In the genomic region with DNA sequence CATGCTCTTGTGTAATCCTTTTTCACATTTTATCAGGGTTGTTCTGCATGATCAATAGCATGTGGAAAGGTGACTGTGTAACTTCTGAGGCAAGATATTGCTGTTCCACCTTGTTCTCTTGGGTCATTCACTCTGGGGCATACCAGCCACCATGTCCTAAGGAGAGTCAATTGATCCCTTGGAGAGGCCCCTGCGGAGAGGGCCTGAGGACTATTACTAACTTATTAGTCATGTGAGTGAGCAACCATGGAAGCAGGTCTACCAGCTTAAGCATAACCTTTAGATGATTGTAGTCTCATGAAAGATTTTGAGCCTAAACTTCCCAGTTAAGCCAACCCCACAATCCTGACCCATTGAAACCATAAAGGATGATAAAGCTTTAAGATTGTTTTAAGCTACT, we compare ENCODE assay signal across 32 cellular contexts. TPM values are rescaled to one million over a fixed set of nuclear protein-coding genes. Genes with fewer than 3 reads are reported as not detected.
"Had no signal": no experiment of that assay in that cellular context is flagged by ENCODE, and none has a peak within 500 bp of the region (broad histone marks: within the 10 kb centered on the region; RNA-seq: fewer than 3 reads in every experiment).

No MANE protein-coding gene starts in this region.

- H3K27me3 Mint-ChIP-seq: activated naive CD8-positive, alpha-beta T cell treated with anti-CD3 and anti-CD28 coated beads, Interleukin-2, amount 10 ng/mL, durations not matched to agents 7 days and 5 days had no signal

- ATAC-seq: activated CD8-positive, alpha-beta T cell treated with anti-CD3 and anti-CD28 coated beads, Interleukin-2, amount 10 ng/mL, durations not matched to agents 7 days and 5 days had no signal

- H3K36me3 Mint-ChIP-seq: activated naive CD4-positive, alpha-beta T cell treated with anti-CD3 and anti-CD28 coated beads, Interleukin-2, amount 50 U/mL, for 24 hours; activated naive CD8-positive, alpha-beta T cell treated with anti-CD3 and anti-CD28 coated beads, Interleukin-2, amount 10 ng/mL, durations not matched to agents 7 days and 5 days had no signal

- H3K36me3 ChIP-seq: ascending aorta, SJCRH30 had no signal

- H2AFZ ChIP-seq: PC-9 had no signal

- H3K9ac ChIP-seq: KMS-11 had no signal

- H3K9me3 ChIP-seq: SJCRH30 had no signal

- H3K27me3 ChIP-seq: ascending aorta, SJCRH30 had no signal

- H3K4me1 Mint-ChIP-seq: activated CD4-positive, alpha-beta T cell treated with anti-CD3 and anti-CD28 coated beads, Interleukin-2, amount 10 ng/mL, durations not matched to agents 7 days and 5 days; activated naive CD4-positive, alpha-beta T cell treated with anti-CD3 and anti-CD28 coated beads, Interleukin-2, amount 50 U/mL, for 24 hours; activated naive CD8-positive, alpha-beta T cell treated with anti-CD3 and anti-CD28 coated beads, Interleukin-2, amount 10 ng/mL, durations not matched to agents 7 days and 5 days had no signal

- H3K27ac Mint-ChIP-seq: activated CD4-positive, alpha-beta T cell treated with anti-CD3 and anti-CD28 coated beads, Interleukin-2, amount 10 ng/mL, durations not matched to agents 7 days and 5 days; activated CD8-positive, alpha-beta T cell treated with anti-CD3 and anti-CD28 coated beads, Interleukin-2, amount 10 ng/mL, durations not matched to agents 7 days and 5 days; activated naive CD4-positive, alpha-beta T cell treated with anti-CD3 and anti-CD28 coated beads, Interleukin-2, amount 50 U/mL, for 24 hours; activated naive CD8-positive, alpha-beta T cell treated with anti-CD3 and anti-CD28 coated beads, Interleukin-2, amount 10 ng/mL, durations not matched to agents 7 days and 5 days; activated T-cell treated with anti-CD3 and anti-CD28 coated beads, Interleukin-2, amount 50 U/mL, for 24 hours; activated T-helper 2 cell treated with anti-CD3 and anti-CD28 coated beads, Interferon-gamma antibody, Interleukin-2, Interleukin-4, amounts not matched to agents 10 μg/mL and 5 μg/mL and 100 μg/mL, durations not matched to agents 14 hours and 24 hours and 36 hours had no signal

- DNase-seq: activated CD4-positive, alpha-beta T cell treated with anti-CD3 and anti-CD28 coated beads, Interleukin-2, amount 10 ng/mL, durations not matched to agents 7 days and 5 days; activated CD4-positive, alpha-beta T cell treated with anti-CD3 and anti-CD28 coated beads, Interleukin-2, amount 50 U/mL, for 48 hours; activated CD8-positive, alpha-beta T cell treated with anti-CD3 and anti-CD28 coated beads, Interleukin-2, amount 10 ng/mL, durations not matched to agents 7 days and 5 days; activated gamma-delta T cell; activated naive CD4-positive, alpha-beta T cell treated with Interleukin-2 at 50 U/mL for 16 hours; activated naive CD8-positive, alpha-beta T cell treated with anti-CD3 and anti-CD28 coated beads, Interleukin-2, amount 10 ng/mL, durations not matched to agents 7 days and 5 days; activated T-cell treated with anti-CD3 and anti-CD28 coated beads, Interleukin-2, amount 50 U/mL, for 24 hours; amygdala; NCI-H1092 treated with DMSO at 0.1 percent for 48 hours; NCI-H1417; NCI-H146; NCI-H187; NCI-H2029 treated with DMSO at 0.1 percent for 48 hours; NCI-H2107; NCI-H2171; NCI-H510A; NCI-H526; NCI-H748 treated with DMSO at 0.1 percent for 48 hours; NK-92 treated with Interleukin-12 subunit alpha and Interleukin-12 subunit beta, amount 100 ng/mL, for 24 hours; PC-9; SHP77; SJCRH30; T1000 had no signal

- H3K4me2 ChIP-seq: KMS-11, PC-9 had no signal

- H3K4me1 ChIP-seq: ascending aorta, SJCRH30 had no signal

- H3K27ac ChIP-seq: ascending aorta, KMS-11, PC-9, SJCRH30, SK-N-MC had no signal

- H3K4me3 ChIP-seq: ascending aorta, PC-9, SJCRH30, SK-N-MC had no signal

- H3K4me3 Mint-ChIP-seq: activated CD4-positive, alpha-beta T cell treated with anti-CD3 and anti-CD28 coated beads, Interleukin-2, amount 10 ng/mL, durations not matched to agents 7 days and 5 days; activated CD8-positive, alpha-beta T cell treated with anti-CD3 and anti-CD28 coated beads, Interleukin-2, amount 10 ng/mL, durations not matched to agents 7 days and 5 days; activated naive CD4-positive, alpha-beta T cell treated with anti-CD3 and anti-CD28 coated beads, Interleukin-2, amount 50 U/mL, for 24 hours; activated naive CD8-positive, alpha-beta T cell treated with anti-CD3 and anti-CD28 coated beads, Interleukin-2, amount 10 ng/mL, durations not matched to agents 7 days and 5 days; activated T-cell treated with anti-CD3 and anti-CD28 coated beads, Interleukin-2, amount 50 U/mL, for 24 hours had no signal

- H3K9me3 Mint-ChIP-seq: activated CD4-positive, alpha-beta T cell treated with anti-CD3 and anti-CD28 coated beads, Interleukin-2, amount 10 ng/mL, durations not matched to agents 7 days and 5 days; activated T-helper 2 cell treated with anti-CD3 and anti-CD28 coated beads, Interferon-gamma antibody, Interleukin-2, Interleukin-4, amounts not matched to agents 10 μg/mL and 5 μg/mL and 100 μg/mL, durations not matched to agents 14 hours and 24 hours and 36 hours had no signal

RNA-seq across cellular contexts. Expression of a gene that starts 22.0 kb away (rescaled TPM):
- total RNA-seq: activated CD4-positive, alpha-beta T cell treated with anti-CD3 and anti-CD28 coated beads, Interleukin-2, amount 10 ng/mL, durations not matched to agents 7 days and 5 days; activated CD8-positive, alpha-beta T cell treated with anti-CD3 and anti-CD28 coated beads, Interleukin-2, amount 10 ng/mL, durations not matched to agents 7 days and 5 days; activated naive CD8-positive, alpha-beta T cell treated with anti-CD3 and anti-CD28 coated beads, Interleukin-2, amount 10 ng/mL, durations not matched to agents 7 days and 5 days; activated T-helper 2 cell treated with anti-CD3 and anti-CD28 coated beads, Interferon-gamma antibody, Interleukin-2, Interleukin-4, amounts not matched to agents 10 μg/mL and 5 μg/mL and 100 μg/mL, durations not matched to agents 14 hours and 24 hours and 36 hours; ascending aorta; cardiac septum; PC-9; RPMI7951; SJCRH30; T-helper 2 cell treated with Interferon-gamma antibody and Interleukin-4, amounts not matched to agents 100 ng/mL and 5 ng/mL, for 36 hours had no signal
- polyA plus RNA-seq: adipose tissue had no signal
